12 cellular contexts compared by ENCODE assay signal in the genomic region with DNA sequence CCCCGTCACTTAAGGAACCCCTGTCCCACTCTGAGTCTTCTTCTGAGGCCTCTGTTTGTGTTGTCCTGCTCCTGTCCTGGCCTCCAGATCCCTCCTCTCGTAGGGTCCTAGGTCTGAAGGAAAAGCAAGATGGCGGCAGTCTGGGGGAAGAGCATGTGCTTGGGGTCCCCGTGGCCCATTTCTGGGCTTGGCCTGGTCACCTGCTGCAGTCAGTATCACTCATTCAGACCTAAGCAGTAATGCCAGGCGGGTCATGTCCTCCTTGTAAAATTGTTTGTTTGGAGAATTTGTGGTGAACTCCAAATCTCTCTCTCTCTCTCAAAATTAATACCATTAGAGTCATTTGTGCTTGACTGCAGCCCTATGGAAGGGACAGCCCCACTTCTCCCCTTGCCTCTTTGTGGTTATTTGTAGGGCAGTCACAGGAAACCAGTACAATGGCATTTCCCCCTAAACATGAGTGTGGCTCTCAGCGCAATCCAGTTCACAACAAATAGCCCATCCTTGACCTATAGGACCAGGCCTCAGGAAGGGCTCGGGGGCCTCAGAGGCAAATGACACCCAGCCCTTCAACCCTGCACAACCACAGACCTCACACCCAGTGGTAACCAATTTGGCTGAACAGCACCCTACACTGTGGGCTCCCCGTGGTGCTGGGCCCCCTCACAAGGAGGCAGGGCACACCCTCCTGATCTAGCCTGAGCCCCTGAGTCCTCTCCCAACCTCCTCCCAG.
DNase-seq lines count a peak whose midpoint lies in the region; ATAC-seq, FAIRE-seq and TF ChIP-seq lines count a peak whose summit lies in the region.
"Had no signal": no experiment of that assay in that cellular context is flagged by ENCODE, and none has a peak within 500 bp of the region (broad histone marks: within the 10 kb centered on the region; RNA-seq: fewer than 3 reads in every experiment).

No MANE protein-coding gene starts in this region.

- no peak for TF ChIP-seq CTCF in gastrocnemius medialis (IDR thresholded peaks at IDR 0.05 in 4 of 5, conservative IDR thresholded peaks at IDR 0.05 in 1 of 5)

- peak overlapping the region in 7 of 8 donors; percentile 2 to 61 (median 54) for H3K4me3 Mint-ChIP-seq in CD4-positive, alpha-beta memory T cell
- peak overlapping the region; percentile 34 for H3K4me3 Mint-ChIP-seq in T-helper 17 cell

- no peak for TF ChIP-seq POLR2A in gastrocnemius medialis (IDR thresholded peaks at IDR 0.05)

- H3K4me1 ChIP-seq in CD4-positive, alpha-beta memory T cell (ENCODE audit: insufficient read depth, low read length): peaks cover 26% of the 10 kb centered on the region
- H3K4me1 ChIP-seq in gastrocnemius medialis: no peaks in the 10 kb centered on the region
- H3K4me1 ChIP-seq: esophagus muscularis mucosa had no signal

- peak overlapping the region in 6 of 7 donors; percentile 15 to 84 (median 32) for H3K27ac Mint-ChIP-seq in CD4-positive, alpha-beta memory T cell
- peak overlapping the region; percentile 49 for H3K27ac Mint-ChIP-seq in T-helper 17 cell

- peak; percentile 67 for ATAC-seq in HG02938 (IDR thresholded peaks at IDR 0.05; ENCODE audit: unreplicated experiment)
- ATAC-seq in T-helper 17 cell: peak; percentile 74
- ATAC-seq in gastrocnemius medialis: no peak
- ATAC-seq in HG03571 (IDR thresholded peaks at IDR 0.05; ENCODE audit: unreplicated experiment): no peak

- no peak overlapping the region for H3K27ac ChIP-seq in CD4-positive, alpha-beta memory T cell (ENCODE audit: low read depth, low read length)
- no peak overlapping the region for H3K27ac ChIP-seq in gastrocnemius medialis
- H3K27ac ChIP-seq: esophagus muscularis mucosa had no signal

- POLR2A ChIA-PET in CD4-positive, alpha-beta memory T cell (lab: Charles Lee; ENCODE audit: partially characterized antibody): no interaction called here

- in situ Hi-C loops in gastrocnemius medialis (cut with MboI; ENCODE audit: low sequenced_read_pairs in 4 of 4): no loop called here

- H3K27me3 Mint-ChIP-seq in CD4-positive, alpha-beta memory T cell: peaks cover 0 to 2% of the 10 kb centered on the region in 2 donors
- H3K27me3 Mint-ChIP-seq in T-helper 17 cell: peaks cover 4% of the 10 kb centered on the region

- intact Hi-C loops in CD4-positive, alpha-beta memory T cell (cut with micrococcal nuclease): no loop called here
- intact Hi-C loops in gastrocnemius medialis (cut with DNase I; ENCODE audit: low total_unique reads): no loop called here

- no peaks in the 10 kb centered on the region for H3K9me3 Mint-ChIP-seq in CD4-positive, alpha-beta memory T cell

- peak in 2 of 5 donors; percentile 14 to 38 for DNase-seq in CD4-positive, alpha-beta memory T cell
- peak; percentile 39 for DNase-seq in GM19239 (ENCODE audit: insufficient read length, low spot score)
- DNase-seq in T-helper 17 cell: no peak
- no peak for DNase-seq in DMS 273 treated with DMSO at 0.1 percent for 48 hours (lab: John Stamatoyannopoulos, UW)
- no peak for DNase-seq in gastrocnemius medialis
- no peak for DNase-seq in DMS79 treated with DMSO at 0.1 percent for 48 hours (lab: John Stamatoyannopoulos, UW)
- DNase-seq: mesendoderm had no signal

- no peaks in the 10 kb centered on the region for H3K27me3 ChIP-seq in CD4-positive, alpha-beta memory T cell (ENCODE audit: insufficient read depth, low read length)
- no peaks in the 10 kb centered on the region for H3K27me3 ChIP-seq in gastrocnemius medialis

- no peak for FAIRE-seq in GM19239 (lab: Jason Lieb, UNC)
- FAIRE-seq: H1, urothelium cell line had no signal

- H3K36me3 ChIP-seq in CD4-positive, alpha-beta memory T cell (ENCODE audit: insufficient read depth, low read length): no peaks in the 10 kb centered on the region
- H3K36me3 ChIP-seq in gastrocnemius medialis: no peaks in the 10 kb centered on the region
- H3K36me3 ChIP-seq: esophagus muscularis mucosa had no signal

- CTCF ChIA-PET in CD4-positive, alpha-beta memory T cell (lab: Charles Lee; ENCODE audit: partially characterized antibody): no interaction called here

- H3K9me3 ChIP-seq in CD4-positive, alpha-beta memory T cell (ENCODE audit: control insufficient read depth in 1 of 2, low read length in 2 of 2): no peaks in the 10 kb centered on the region
- H3K9me3 ChIP-seq in T-helper 17 cell (ENCODE audit: control insufficient read depth, low read length, poor library complexity, severe bottlenecking) (no peaks in the 10 kb centered on the region), gastrocnemius medialis (no peaks in the 10 kb centered on the region)

- no peak overlapping the region for H3K4me3 ChIP-seq in CD4-positive, alpha-beta memory T cell (ENCODE audit: low read length in 2 of 2)
- H3K4me3 ChIP-seq in gastrocnemius medialis: no peak overlapping the region
- H3K4me3 ChIP-seq: esophagus muscularis mucosa had no signal

- H3K36me3 Mint-ChIP-seq in CD4-positive, alpha-beta memory T cell: no peaks in the 10 kb centered on the region
- no peaks in the 10 kb centered on the region for H3K36me3 Mint-ChIP-seq in T-helper 17 cell (ENCODE audit: low read depth)

- H3K4me1 Mint-ChIP-seq in CD4-positive, alpha-beta memory T cell: peaks cover 9 to 30% (median 18%) of the 10 kb centered on the region in 4 donors
- H3K4me1 Mint-ChIP-seq in T-helper 17 cell: peaks cover 21% of the 10 kb centered on the region

Comparison
In these comparisons a context has a peak if more than half of its experiments do, and no peak if none do; other contexts are left out.
1. ATAC-seq: peak in HG02938 (single experiment) and T-helper 17 cell (single experiment); none in gastrocnemius medialis (0 of 2) and HG03571 (single experiment).